2 cellular contexts compared by ENCODE assay signal in genomic region chr7:36691983-36692382, GRCh38.
TF ChIP-seq lines count a peak whose summit lies in the region.

No MANE protein-coding gene starts in this region.

TF ChIP-seq in GM12891, 5 proteins besides CTCF, POLR2A, EP300 and RAD21:
- TF ChIP-seq TAF1 (IDR thresholded peaks at IDR 0.05; ENCODE audit: low read depth, low read length) (no peak), PAX5 (IDR thresholded peaks at IDR 0.05; ENCODE audit: insufficient read depth, low read length, severe bottlenecking) (no peak), SPI1 (IDR thresholded peaks at IDR 0.05; ENCODE audit: low read depth, low read length) (no peak), POU2F2 (IDR thresholded peaks at IDR 0.05; ENCODE audit: low read depth, low read length) (no peak), POLR2AphosphoS5 (IDR thresholded peaks at IDR 0.05; ENCODE audit: low read depth, low read length) (no peak)
TF ChIP-seq in GM12891: peak in this region for 0.

TF ChIP-seq in GM12878, 131 proteins besides CTCF, POLR2A, EP300 and RAD21:
- TF ChIP-seq REST (IDR thresholded peaks at IDR 0.05; ENCODE audit: low read depth, low read length): no peak
- TF ChIP-seq SP1 (IDR thresholded peaks at IDR 0.05; ENCODE audit: low read depth, low read length): no peak
- no peak for TF ChIP-seq CBX3 (IDR thresholded peaks at IDR 0.05; ENCODE audit: borderline replicate concordance, low read depth)
- no peak for TF ChIP-seq TCF12 (IDR thresholded peaks at IDR 0.05; ENCODE audit: low read depth, low read length)
